In the genomic region with DNA sequence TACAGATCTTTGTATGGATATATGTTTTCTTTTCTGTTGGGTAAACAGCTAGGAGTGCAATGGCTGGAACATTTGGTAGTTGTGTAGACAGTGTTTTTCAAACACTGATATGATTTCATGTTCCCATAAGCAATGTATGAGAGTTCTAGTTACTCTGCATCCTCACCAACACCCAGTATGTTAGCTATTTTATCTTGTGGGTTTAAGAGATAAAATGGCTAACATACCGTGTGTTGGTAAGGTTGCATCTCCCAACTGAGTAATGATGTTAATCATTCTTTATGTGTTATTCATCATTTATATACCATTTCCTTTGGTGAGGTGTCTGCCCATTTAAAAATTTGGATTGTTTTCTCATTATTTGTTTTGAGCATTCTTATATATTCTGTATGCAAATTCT, we compare ENCODE assay signal across 17 cellular contexts.
DNase-seq lines count a peak whose midpoint lies in the region; ATAC-seq and TF ChIP-seq lines count a peak whose summit lies in the region.
"Had no signal": no experiment of that assay in that cellular context is flagged by ENCODE, and none has a peak within 500 bp of the region (broad histone marks: within the 10 kb centered on the region; RNA-seq: fewer than 3 reads in every experiment).

No MANE protein-coding gene starts in this region.

- no peak for TF ChIP-seq CTCF in foreskin keratinocyte (conservative IDR thresholded peaks at IDR 0.05)

- peak; percentile 43 for ATAC-seq in foreskin keratinocyte
- ATAC-seq: HepG2 had no signal

- H3K27ac ChIP-seq in foreskin keratinocyte = no peak overlapping the region

- H3K4me1 ChIP-seq in foreskin keratinocyte = peaks cover 29% of the 10 kb centered on the region
- H3K4me1 ChIP-seq: BE2C had no signal

- no peaks in the 10 kb centered on the region for H3K27me3 ChIP-seq in foreskin keratinocyte
- H3K27me3 ChIP-seq: BE2C had no signal

- DNase-seq in ELR (ENCODE audit: low read depth) (peak; percentile 17), amniotic epithelial cell (ENCODE audit: low read depth) (peak; percentile 64), foreskin keratinocyte (peak in 1 of 2 donors; percentile 27), AG08396 (ENCODE audit: low spot score) (no peak), cerebellum (ENCODE audit: low spot score) (no peak), SW 1271 (lab: John Stamatoyannopoulos, UW) (no peak)
- DNase-seq: BE2C; C1 segment of cervical spinal cord; CD4-positive, CD25-positive, alpha-beta regulatory T cell; CD8-positive, alpha-beta memory T cell; COR-L47; DMS 273 treated with DMSO at 0.1 percent for 48 hours; DMS53; DND-41; GF-D8; H9 had no signal

Comparison
In these comparisons a context has a peak if more than half of its experiments do, and no peak if none do; other contexts are left out.
1. DNase-seq: peak in ELR (single experiment) and amniotic epithelial cell (single experiment); none in AG08396 (single experiment), cerebellum (single experiment) and SW 1271 (0 of 2).